In genomic region chr10:32413513-32413912, GRCh38 we compare ENCODE assay signal across 9 cellular contexts. TPM values are rescaled to one million over a fixed set of nuclear protein-coding genes. Genes with fewer than 3 reads are reported as not detected.
DNase-seq lines count a peak whose midpoint lies in the region; ATAC-seq and TF ChIP-seq lines count a peak whose summit lies in the region.
"Had no signal": no experiment of that assay in that cellular context is flagged by ENCODE, and none has a peak within 500 bp of the region (broad histone marks: within the 10 kb centered on the region; RNA-seq: fewer than 3 reads in every experiment).

No MANE protein-coding gene starts in this region.

- TF ChIP-seq CTCF in astrocyte of the cerebellum (IDR thresholded peaks at IDR 0.05; ENCODE audit: low read depth, low read length, missing control alignments) (no peak), omental fat pad (IDR thresholded peaks at IDR 0.05) (no peak)

- DNase-seq in AG08396 (ENCODE audit: low spot score) (peak; percentile 44), MG63 (peak; percentile 32), astrocyte of the cerebellum (ENCODE audit: low read depth) (peak; percentile 82), omental fat pad (ENCODE audit: low spot score) (no peak), NAMALWA (ENCODE audit: low spot score) (no peak), NCI-H1105 treated with DMSO at 0.1 percent for 48 hours (lab: John Stamatoyannopoulos, UW) (no peak), HAP-1 (ENCODE audit: low spot score in 2 of 2) (no peak)
- no peak for DNase-seq in effector CD4-positive, alpha-beta T cell

- H3K9me3 ChIP-seq in MG63, result no peaks in the 10 kb centered on the region
- no peaks in the 10 kb centered on the region for H3K9me3 ChIP-seq in HAP-1
- H3K9me3 ChIP-seq: neutrophil had no signal

- peak; percentile 48 for ATAC-seq in omental fat pad (ENCODE audit: low FRiP score)

- H3K4me3 ChIP-seq in MG63, result no peak overlapping the region
- H3K4me3 ChIP-seq in astrocyte of the cerebellum (ENCODE audit: low read depth, low read length), result no peak overlapping the region
- no peak overlapping the region for H3K4me3 ChIP-seq in HAP-1

- H3K4me1 ChIP-seq in HAP-1, result no peaks in the 10 kb centered on the region; the same call in 1 of the 2 replicates

- H3K27me3 ChIP-seq in MG63 (no peaks in the 10 kb centered on the region), HAP-1 (ENCODE audit: low read depth) (no peaks in the 10 kb centered on the region; the same call in 1 of the 2 replicates)
- H3K27me3 ChIP-seq: neutrophil had no signal

- in situ Hi-C loops in astrocyte of the cerebellum (cut with HindIII; ENCODE audit: low sequenced_read_pairs) (no loop called here), HAP-1 (cut with MboI; ENCODE audit: low sequenced_read_pairs) (no loop called here)

- H3K36me3 ChIP-seq in MG63 (no peaks in the 10 kb centered on the region), HAP-1 (replicated peaks) (no peaks in the 10 kb centered on the region)
- H3K36me3 ChIP-seq: neutrophil had no signal

RNA-seq across cellular contexts. Expression of gene CCDC7, which starts 32.4 kb away (rescaled TPM):
- 4.0 and 5.7 TPM in 2 replicates for total RNA-seq in MG63 (2014; rRNA removed; shearing (Covaris generic); ENCODE audit: low replicate concordance)
- 10 to 100 TPM; 17.9 to 42.2 (median 27.3) TPM for total RNA-seq in omental fat pad

Comparison
In these comparisons a context has a peak if more than half of its experiments do, and no peak if none do; other contexts are left out.
1. DNase-seq: peak in AG08396 (single experiment), MG63 (single experiment) and astrocyte of the cerebellum (single experiment); none in omental fat pad (single experiment), NAMALWA (single experiment), effector CD4-positive, alpha-beta T cell (single experiment), NCI-H1105 treated with DMSO at 0.1 percent for 48 hours (single experiment) and HAP-1 (0 of 2).